ENCODE assay signal across 15 cellular contexts in the genomic region with DNA sequence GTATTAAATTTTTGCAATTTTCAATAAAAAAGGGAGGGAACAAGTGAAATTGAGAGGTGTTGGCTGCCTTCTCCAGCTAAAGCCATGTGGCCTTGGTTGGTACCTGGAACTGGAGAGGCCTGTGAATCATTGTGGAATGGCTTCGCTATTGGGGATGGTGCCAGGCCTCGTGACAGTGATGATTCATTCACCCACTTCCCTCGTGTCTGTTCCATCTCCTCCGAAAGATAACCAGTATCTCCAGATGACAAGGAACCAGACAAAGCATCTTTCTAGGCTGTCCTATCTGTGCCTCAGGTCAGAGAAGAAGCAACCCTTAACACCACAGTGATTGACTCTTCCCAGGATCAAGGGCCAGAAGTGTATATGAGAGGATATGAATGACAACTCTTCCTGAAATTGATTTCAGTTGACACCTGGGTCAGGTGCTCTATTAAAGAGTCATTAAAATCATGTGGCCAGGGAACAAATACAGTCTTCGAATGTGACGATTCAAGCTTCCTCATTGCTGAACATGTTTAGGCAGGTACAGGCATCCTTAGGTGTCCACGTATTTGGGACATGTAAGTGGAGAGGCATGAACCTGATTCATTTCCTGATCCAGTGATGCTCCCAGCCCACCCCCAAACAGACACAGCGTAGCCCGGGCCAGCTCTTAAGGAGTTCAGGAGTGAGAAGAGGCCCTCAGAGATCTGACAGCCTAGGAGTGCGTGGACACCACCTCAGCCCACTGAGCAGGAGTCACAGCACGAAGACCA. TPM values are rescaled to one million over a fixed set of nuclear protein-coding genes. Genes with fewer than 3 reads are reported as not detected.
DNase-seq lines count a peak whose midpoint lies in the region; ATAC-seq and TF ChIP-seq lines count a peak whose summit lies in the region.
"Had no signal": no experiment of that assay in that cellular context is flagged by ENCODE, and none has a peak within 500 bp of the region (broad histone marks: within the 10 kb centered on the region; RNA-seq: fewer than 3 reads in every experiment).

A gene with protein sequence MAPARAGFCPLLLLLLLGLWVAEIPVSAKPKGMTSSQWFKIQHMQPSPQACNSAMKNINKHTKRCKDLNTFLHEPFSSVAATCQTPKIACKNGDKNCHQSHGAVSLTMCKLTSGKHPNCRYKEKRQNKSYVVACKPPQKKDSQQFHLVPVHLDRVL (plus strand): TSS at position 687 of the 758 bp plus-strand sequence. CDS start 631 bp downstream, outside the sequence.

- peak; percentile 8 for DNase-seq in ACHN
- peak; percentile 38 for DNase-seq in MV-4-11 (lab: John Stamatoyannopoulos, UW)
- peak in 1 of 10 donors; percentile 71 for DNase-seq in dorsolateral prefrontal cortex
- DNase-seq in naive thymus-derived CD4-positive, alpha-beta T cell = no peak
- DNase-seq in NCI-H146 (lab: John Stamatoyannopoulos, UW) = no peak
- no peak for DNase-seq in CD4-positive, alpha-beta T cell
- DNase-seq in SJCRH30 = no peak
- DNase-seq: activated T-cell treated with anti-CD3 and anti-CD28 coated beads, Interleukin-2, amount 50 U/mL, for 4 hours; colonic mucosa; naive B cell; NCI-H1436; stimulated activated CD4-positive, alpha-beta T cell treated with anti-CD3 and anti-CD28 coated beads, Interleukin-2, amount 100 ng/mL, for 48 hours had no signal

- H3K4me3 ChIP-seq in dorsolateral prefrontal cortex (peak within 1 kb of the TSS in 3 of 59 donors; percentile 0 to 9 (median 8)), SJCRH30 (no peak within 1 kb of the TSS)
- no peak within 1 kb of the TSS for H3K4me3 ChIP-seq in naive thymus-derived CD4-positive, alpha-beta T cell (ENCODE audit: low read length)
- H3K4me3 ChIP-seq: colonic mucosa, thoracic aorta had no signal

- H3K4me3 Mint-ChIP-seq in naive thymus-derived CD4-positive, alpha-beta T cell = no peak within 1 kb of the TSS
- H3K4me3 Mint-ChIP-seq in CD4-positive, alpha-beta T cell = no peak within 1 kb of the TSS
- H3K4me3 Mint-ChIP-seq: activated T-cell treated with anti-CD3 and anti-CD28 coated beads, Interleukin-2, amount 50 U/mL, for 4 hours; naive B cell had no signal

- no peaks in the 10 kb centered on the region for H3K36me3 ChIP-seq in naive thymus-derived CD4-positive, alpha-beta T cell (ENCODE audit: control insufficient read depth in 2 of 3, insufficient read depth in 3 of 3, low read length in 3 of 3)
- no peaks in the 10 kb centered on the region for H3K36me3 ChIP-seq in SJCRH30
- H3K36me3 ChIP-seq: colonic mucosa, thoracic aorta had no signal

- peaks cover 2 to 9% (median 8%) of the 10 kb centered on the region in 7 donors for H3K4me1 Mint-ChIP-seq in naive thymus-derived CD4-positive, alpha-beta T cell
- H3K4me1 Mint-ChIP-seq in CD4-positive, alpha-beta T cell (ENCODE audit: low read depth) = peaks cover 11% of the 10 kb centered on the region
- H3K4me1 Mint-ChIP-seq: naive B cell had no signal

- peaks cover 3 to 42% (median 11%) of the 10 kb centered on the region in 5 donors for H3K27me3 Mint-ChIP-seq in naive thymus-derived CD4-positive, alpha-beta T cell
- peaks cover 10% of the 10 kb centered on the region for H3K27me3 Mint-ChIP-seq in CD4-positive, alpha-beta T cell

- in situ Hi-C loops in ACHN (cut with HindIII; ENCODE audit: low pct_ligation_motif_present, low pct_unique_long_range_greater_than_20kb, low sequenced_read_pairs) = no loop called here

- no peaks in the 10 kb centered on the region for H3K9me3 Mint-ChIP-seq in naive thymus-derived CD4-positive, alpha-beta T cell
- H3K9me3 Mint-ChIP-seq in CD4-positive, alpha-beta T cell = no peaks in the 10 kb centered on the region
- H3K9me3 Mint-ChIP-seq: activated T-cell treated with anti-CD3 and anti-CD28 coated beads, Interleukin-2, amount 50 U/mL, for 4 hours; naive B cell had no signal

- no peaks in the 10 kb centered on the region for H3K9me3 ChIP-seq in naive thymus-derived CD4-positive, alpha-beta T cell (ENCODE audit: control insufficient read depth in 2 of 3, low read length in 3 of 3)
- no peaks in the 10 kb centered on the region for H3K9me3 ChIP-seq in CD4-positive, alpha-beta T cell (ENCODE audit: control insufficient read depth, low read length)
- no peaks in the 10 kb centered on the region for H3K9me3 ChIP-seq in SJCRH30 (replicated peaks)
- H3K9me3 ChIP-seq: colonic mucosa, thoracic aorta had no signal

- TF ChIP-seq CTCF in dorsolateral prefrontal cortex (IDR thresholded peaks at IDR 0.05 in 54 of 56, conservative IDR thresholded peaks at IDR 0.05 in 2 of 56; ENCODE audit: low read depth in 1 of 56, partially characterized antibody in 56 of 56) = no peak
- TF ChIP-seq CTCF in CD4-positive, alpha-beta T cell (IDR thresholded peaks at IDR 0.05) = no peak

- H3K27me3 ChIP-seq in dorsolateral prefrontal cortex = peaks cover 0 to 6% (median 0%) of the 10 kb centered on the region in 45 donors
- H3K27me3 ChIP-seq in naive thymus-derived CD4-positive, alpha-beta T cell (ENCODE audit: control insufficient read depth in 2 of 2, insufficient read depth in 2 of 2, low read length in 2 of 2) = no peaks in the 10 kb centered on the region
- no peaks in the 10 kb centered on the region for H3K27me3 ChIP-seq in CD4-positive, alpha-beta T cell (ENCODE audit: control insufficient read depth, insufficient read depth, low read length)
- H3K27me3 ChIP-seq in SJCRH30 = no peaks in the 10 kb centered on the region
- H3K27me3 ChIP-seq: colonic mucosa had no signal

- no peaks in the 10 kb centered on the region for H3K4me1 ChIP-seq in naive thymus-derived CD4-positive, alpha-beta T cell (ENCODE audit: control insufficient read depth in 2 of 2, insufficient read depth in 2 of 2, low read length in 2 of 2)
- H3K4me1 ChIP-seq in SJCRH30 = peaks cover 31% of the 10 kb centered on the region

- POLR2A ChIA-PET in naive thymus-derived CD4-positive, alpha-beta T cell (lab: Charles Lee) = no interaction called here
- POLR2A ChIA-PET in CD4-positive, alpha-beta T cell (lab: Charles Lee) = no interaction called here

- ATAC-seq in naive thymus-derived CD4-positive, alpha-beta T cell = peak; percentile 26
- ATAC-seq in GM21381 (IDR thresholded peaks at IDR 0.05; ENCODE audit: unreplicated experiment) = no peak
- no peak for ATAC-seq in CD4-positive, alpha-beta T cell (ENCODE audit: poor library complexity)
- ATAC-seq: activated T-cell treated with anti-CD3 and anti-CD28 coated beads, Interleukin-2, amount 50 U/mL, for 4 hours had no signal

- CTCF ChIA-PET in naive thymus-derived CD4-positive, alpha-beta T cell (lab: Charles Lee) = interaction anchor here (2.0 to 4.5 kb wide), 2 partner anchors 26 to 62 kb away, joined by 9 to 178 read pairs; no protein-coding TSS in a partner anchor
- CTCF ChIA-PET in CD4-positive, alpha-beta T cell (lab: Charles Lee) = interaction anchor here (1.8 kb wide), 1 partner anchor 27 kb away, joined by 6 read pairs; no protein-coding TSS in a partner anchor

- intact Hi-C loops in dorsolateral prefrontal cortex (cut with DNase I) = loop anchor here in 1 of 2 donors (2.0 kb wide), 2 partner anchors 51 to 185 kb away; no protein-coding TSS in a partner anchor
- intact Hi-C loops in naive thymus-derived CD4-positive, alpha-beta T cell (cut with micrococcal nuclease) = loop anchor here in 1 of 2 donors (2.0 to 5.0 kb wide), 3 partner anchors 53 to 345 kb away; no protein-coding TSS in a partner anchor
- intact Hi-C loops in CD4-positive, alpha-beta T cell (cut with DNase I, micrococcal nuclease) = no loop called here

- no peaks in the 10 kb centered on the region for H3K36me3 Mint-ChIP-seq in naive thymus-derived CD4-positive, alpha-beta T cell
- no peaks in the 10 kb centered on the region for H3K36me3 Mint-ChIP-seq in CD4-positive, alpha-beta T cell (ENCODE audit: low read depth)
- H3K36me3 Mint-ChIP-seq: naive B cell had no signal

- H3K27ac ChIP-seq in dorsolateral prefrontal cortex (peak within 1 kb of the TSS in 58 of 59 donors; percentile 8 to 96 (median 76)), SJCRH30 (no peak within 1 kb of the TSS)
- no peak within 1 kb of the TSS for H3K27ac ChIP-seq in naive thymus-derived CD4-positive, alpha-beta T cell (ENCODE audit: low read depth, low read length)
- H3K27ac ChIP-seq in CD4-positive, alpha-beta T cell (ENCODE audit: low read depth, low read length) = no peak within 1 kb of the TSS
- H3K27ac ChIP-seq: thoracic aorta had no signal

- no peak within 1 kb of the TSS for H3K27ac Mint-ChIP-seq in naive thymus-derived CD4-positive, alpha-beta T cell
- H3K27ac Mint-ChIP-seq in CD4-positive, alpha-beta T cell = no peak within 1 kb of the TSS

RNA-seq across cellular contexts. Expression of the gene that starts here (rescaled TPM):
- under 1 TPM in 2 of 120 experiments, not detected in 118; 0.53 to 0.96 TPM for total RNA-seq in dorsolateral prefrontal cortex
- not detected for total RNA-seq in naive thymus-derived CD4-positive, alpha-beta T cell
- polyA plus RNA-seq in naive thymus-derived CD4-positive, alpha-beta T cell = not detected
- total RNA-seq in CD4-positive, alpha-beta T cell = not detected
- total RNA-seq in SJCRH30 (2014; rRNA removed; shearing (Covaris generic)) = not detected in 2 replicates
- total RNA-seq: activated T-cell treated with anti-CD3 and anti-CD28 coated beads, Interleukin-2, amount 50 U/mL, for 4 hours had no signal
- polyA plus RNA-seq: AG04450 had no signal

Comparison
In these comparisons a context has a peak if more than half of its experiments do, and no peak if none do; other contexts are left out.
1. Peak in ATAC-seq in naive thymus-derived CD4-positive, alpha-beta T cell; RNA of the gene not detected or under 1 TPM.
2. DNase-seq: peak in ACHN (single experiment) and MV-4-11 (single experiment); none in naive thymus-derived CD4-positive, alpha-beta T cell (0 of 9), NCI-H146 (single experiment), CD4-positive, alpha-beta T cell (0 of 10) and SJCRH30 (0 of 2).
3. H3K27ac ChIP-seq: peak in dorsolateral prefrontal cortex (58 of 59); none in naive thymus-derived CD4-positive, alpha-beta T cell (single experiment), CD4-positive, alpha-beta T cell (single experiment) and SJCRH30 (single experiment).